In genomic region chr1:23664837-23665795, GRCh38 we compare ENCODE assay signal across 9 cellular contexts. TPM values are rescaled to one million over a fixed set of nuclear protein-coding genes. Genes with fewer than 3 reads are reported as not detected.
A peak's percentile ranks its signal among the peaks of the same experiment; 100 is the strongest.
DNase-seq lines count a peak whose midpoint lies in the region; ATAC-seq and TF ChIP-seq lines count a peak whose summit lies in the region.
"Had no signal": no experiment of that assay in that cellular context is flagged by ENCODE, and none has a peak within 500 bp of the region (broad histone marks: within the 10 kb centered on the region; RNA-seq: fewer than 3 reads in every experiment).

No MANE protein-coding gene starts in this region.

- H2AFZ ChIP-seq in DND-41 (ENCODE audit: low read depth, low read length), result no peak overlapping the region

- H3K4me1 Mint-ChIP-seq in T-helper 2 cell treated with Interferon-gamma antibody and Interleukin-4, amounts not matched to agents 5 μg/mL and 100 μg/mL, for 36 hours (ENCODE audit: low read depth), result peaks cover 6% of the 10 kb centered on the region

- H3K4me3 Mint-ChIP-seq in T-helper 2 cell treated with Interferon-gamma antibody and Interleukin-4, amounts not matched to agents 5 μg/mL and 100 μg/mL, for 36 hours, result no peak overlapping the region

- H3K36me3 ChIP-seq in DND-41 (ENCODE audit: insufficient read depth, low read length) (no peaks in the 10 kb centered on the region), HEK293 (ENCODE audit: control insufficient read depth in 2 of 2, insufficient read depth in 1 of 2, low read length in 2 of 2) (no peaks in the 10 kb centered on the region)
- H3K36me3 ChIP-seq: neutrophil had no signal

- no peak overlapping the region for H3K4me3 ChIP-seq in DND-41 (ENCODE audit: low read depth in 1 of 2, low read length in 2 of 2)
- no peak overlapping the region for H3K4me3 ChIP-seq in HEK293 (ENCODE audit: low read depth, low read length)

- CTCF ChIA-PET in HEK293 (lab: Yijun Ruan, JAX), result interaction anchor here (0.5 to 9.6 kb wide), 33 partner anchors 8 to 514 kb away, joined by 3 to 72 read pairs (median 4); partner anchors contain the start of gene RPL11

- no peak overlapping the region for H3K4me2 ChIP-seq in DND-41 (ENCODE audit: insufficient read depth, low read length)

- POLR2A ChIA-PET in HEK293 (lab: Yijun Ruan, JAX), result no interaction called here

- TF ChIP-seq CTCF in DND-41 (IDR thresholded peaks at IDR 0.05; ENCODE audit: borderline replicate concordance, extremely low read depth, low read length, poor library complexity, severe bottlenecking) (peak; percentile 39), HEK293 (tag by site-specific recombination; IDR thresholded peaks at IDR 0.05) (peak; percentile 47)

- H3K9me3 ChIP-seq in DND-41 (ENCODE audit: insufficient read depth, low read length, severe bottlenecking) (no peaks in the 10 kb centered on the region), HEK293 (ENCODE audit: control insufficient read depth, insufficient read depth, low read depth, low read length) (no peaks in the 10 kb centered on the region)
- H3K9me3 ChIP-seq: neutrophil had no signal

- no peak for DNase-seq in DND-41
- DNase-seq in T-helper 2 cell treated with Interferon-gamma antibody and Interleukin-4, amounts not matched to agents 5 μg/mL and 100 μg/mL, for 36 hours (ENCODE audit: low spot score), result peak; percentile 6
- peak; percentile 11 for DNase-seq in iPS DF 4.7 (ENCODE audit: extremely low read depth, low spot score)
- DNase-seq in ureter (ENCODE audit: low spot score), result no peak
- no peak for DNase-seq in mucosa of gallbladder (ENCODE audit: low spot score)

- H3K27ac Mint-ChIP-seq in T-helper 2 cell treated with Interferon-gamma antibody and Interleukin-4, amounts not matched to agents 5 μg/mL and 100 μg/mL, for 36 hours, result peak overlapping the region; percentile 42

- H3K27me3 Mint-ChIP-seq in T-helper 2 cell treated with Interferon-gamma antibody and Interleukin-4, amounts not matched to agents 5 μg/mL and 100 μg/mL, for 36 hours (ENCODE audit: low read depth), result peaks cover 2% of the 10 kb centered on the region

- no peak overlapping the region for H3K9ac ChIP-seq in DND-41 (ENCODE audit: low read depth, low read length)

- no peaks in the 10 kb centered on the region for H3K4me1 ChIP-seq in DND-41 (ENCODE audit: insufficient read depth, low read length)
- no peaks in the 10 kb centered on the region for H3K4me1 ChIP-seq in HEK293 (ENCODE audit: control insufficient read depth, insufficient read depth, low read length)

- H3K9me3 Mint-ChIP-seq in T-helper 2 cell treated with Interferon-gamma antibody and Interleukin-4, amounts not matched to agents 5 μg/mL and 100 μg/mL, for 36 hours, result no peaks in the 10 kb centered on the region

- ATAC-seq in DND-41 (ENCODE audit: insufficient read depth, low read depth) (no peak), HG03159 (IDR thresholded peaks at IDR 0.05; ENCODE audit: unreplicated experiment) (no peak), HG03378 (IDR thresholded peaks at IDR 0.05; ENCODE audit: unreplicated experiment) (no peak)

- H3K79me2 ChIP-seq in DND-41 (ENCODE audit: insufficient read depth, low read length), result no peaks in the 10 kb centered on the region

- no peaks in the 10 kb centered on the region for H3K27me3 ChIP-seq in DND-41 (ENCODE audit: insufficient read depth, low read length, poor library complexity)

- H4K20me1 ChIP-seq in DND-41 (ENCODE audit: insufficient read depth, low read length), result no peaks in the 10 kb centered on the region

- H3K27ac ChIP-seq in DND-41 (ENCODE audit: low read length) (no peak overlapping the region), HEK293 (ENCODE audit: extremely low read depth, low read depth, low read length) (no peak overlapping the region)
- H3K27ac ChIP-seq: neutrophil had no signal

- H3K36me3 Mint-ChIP-seq in T-helper 2 cell treated with Interferon-gamma antibody and Interleukin-4, amounts not matched to agents 5 μg/mL and 100 μg/mL, for 36 hours (ENCODE audit: low read depth), result no peaks in the 10 kb centered on the region

TF ChIP-seq in HEK293, 187 proteins besides CTCF, POLR2A, EP300 and RAD21:
- TF ChIP-seq ZEB2 (tag by site-specific recombination; IDR thresholded peaks at IDR 0.05), result no peak
- TF ChIP-seq ZNF654 (tag by site-specific recombination; IDR thresholded peaks at IDR 0.05; ENCODE audit: low read depth), result peak; percentile 88
- peak; percentile 67 for TF ChIP-seq PRDM10 (tag by site-specific recombination; IDR thresholded peaks at IDR 0.05)
- TF ChIP-seq ZNF335 (tag by site-specific recombination; conservative IDR thresholded peaks at IDR 0.05), result 0 out of 2 replicates have a peak, but pooled peaks have one; percentile 31

RNA-seq across cellular contexts. Expression of gene RPL11, which starts 26.5 kb away (rescaled TPM):
- total RNA-seq in ureter (1,350 TPM), mucosa of gallbladder (732 TPM)

Comparison
In these comparisons a context has a peak if more than half of its experiments do, and no peak if none do; other contexts are left out.
1. DNase-seq: peak in T-helper 2 cell treated with Interferon-gamma antibody and Interleukin-4, amounts not matched to agents 5 μg/mL and 100 μg/mL, for 36 hours (single experiment) and iPS DF 4.7 (single experiment); none in DND-41 (single experiment), ureter (single experiment) and mucosa of gallbladder (single experiment).